ENCODE assay signal across 17 cellular contexts in the genomic region with DNA sequence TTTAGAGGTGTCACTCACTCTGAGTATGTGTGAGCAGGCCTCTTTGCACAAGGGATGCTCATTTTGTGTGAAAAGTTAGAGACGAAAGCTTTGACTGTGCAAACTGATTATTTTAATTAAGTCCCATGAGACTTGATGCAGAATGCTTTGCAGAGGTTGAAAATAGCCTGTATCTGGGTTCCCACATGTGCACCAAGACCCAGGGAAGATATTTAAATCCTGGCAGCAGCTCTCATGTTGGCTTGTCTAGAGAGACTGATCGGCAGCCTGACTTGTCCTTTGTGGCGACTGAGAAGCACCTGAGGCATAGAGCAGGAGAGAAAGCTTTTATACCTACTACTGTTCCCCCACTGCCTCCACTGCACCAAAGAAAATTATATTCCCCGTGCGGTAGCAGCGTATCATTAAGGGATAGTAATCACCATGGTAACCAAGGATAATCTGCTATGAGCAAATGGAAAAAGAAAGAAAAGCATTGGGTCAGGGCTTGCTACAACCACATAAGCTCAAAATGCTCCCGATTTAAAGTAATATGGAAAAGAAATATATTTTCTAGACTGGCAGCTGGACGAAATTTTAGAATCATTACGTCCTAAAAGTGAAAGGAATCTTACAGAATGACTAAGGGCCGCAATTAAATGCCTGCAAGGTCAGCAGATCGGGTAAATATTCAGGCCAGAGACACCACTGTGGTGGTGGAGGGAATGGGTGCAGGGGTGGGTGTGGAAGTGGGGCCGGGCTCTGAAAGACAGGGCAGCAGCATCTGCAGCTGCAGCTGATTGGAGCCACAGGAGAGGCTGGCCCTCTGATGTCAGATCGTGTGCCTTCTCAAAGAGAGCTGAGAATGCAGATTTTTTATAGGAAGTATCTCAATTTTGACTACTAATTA.
A peak's percentile ranks its signal among the peaks of the same experiment; 100 is the strongest.
DNase-seq lines count a peak whose midpoint lies in the region; ATAC-seq and TF ChIP-seq lines count a peak whose summit lies in the region.
"Had no signal": no experiment of that assay in that cellular context is flagged by ENCODE, and none has a peak within 500 bp of the region (broad histone marks: within the 10 kb centered on the region; RNA-seq: fewer than 3 reads in every experiment).

No MANE protein-coding gene starts in this region.

- H3K9ac ChIP-seq in skeletal muscle tissue (ENCODE audit: low read depth in 1 of 3, low read length in 3 of 3) = no peak overlapping the region

- H3K27ac ChIP-seq in GM23338 (ENCODE audit: low read depth) (no peak overlapping the region), heart left ventricle (peak overlapping the region in 4 of 12 donors; percentile 3 to 21 (median 8)), skeletal muscle tissue (ENCODE audit: low read depth, low read length) (no peak overlapping the region)
- H3K27ac ChIP-seq: C4-2B, ovary, SK-N-MC, testis had no signal

- H3K9me3 ChIP-seq in heart left ventricle = no peaks in the 10 kb centered on the region
- no peaks in the 10 kb centered on the region for H3K9me3 ChIP-seq in skeletal muscle tissue (ENCODE audit: control insufficient read depth in 3 of 3, low read length in 3 of 3)
- H3K9me3 ChIP-seq: ovary, testis had no signal

- H3K36me3 ChIP-seq in GM23338 (ENCODE audit: insufficient read depth) (no peaks in the 10 kb centered on the region), heart left ventricle (no peaks in the 10 kb centered on the region), skeletal muscle tissue (ENCODE audit: control insufficient read depth in 3 of 3, insufficient read depth in 3 of 3, low read length in 3 of 3) (no peaks in the 10 kb centered on the region)
- H3K36me3 ChIP-seq: ovary had no signal

- no peaks in the 10 kb centered on the region for H3K36me3 Mint-ChIP-seq in GM23338 (ENCODE audit: low read depth)
- H3K36me3 Mint-ChIP-seq: immature natural killer cell had no signal

- no peak for TF ChIP-seq POLR2A in heart left ventricle (IDR thresholded peaks at IDR 0.05)

- no peak for TF ChIP-seq CTCF in GM23338 (conservative IDR thresholded peaks at IDR 0.05; ENCODE audit: low read depth in 2 of 2)
- TF ChIP-seq CTCF in heart left ventricle (IDR thresholded peaks at IDR 0.05) = no peak
- no peak for TF ChIP-seq CTCF in omental fat pad (IDR thresholded peaks at IDR 0.05)

- no peaks in the 10 kb centered on the region for H3F3A ChIP-seq in GM23338 (replicated peaks; ENCODE audit: low read depth)

- H3K79me2 ChIP-seq in GM23338 (replicated peaks; ENCODE audit: insufficient read depth) = no peaks in the 10 kb centered on the region

- ATAC-seq in GM23338 = no peak
- peak in 3 of 4 donors; percentile 49 to 69 (median 60) for ATAC-seq in heart left ventricle
- no peak for ATAC-seq in omental fat pad (ENCODE audit: low FRiP score)
- no peak for ATAC-seq in HG03342 (IDR thresholded peaks at IDR 0.05; ENCODE audit: unreplicated experiment)
- ATAC-seq: activated CD8-positive, alpha-beta T cell treated with anti-CD3 and anti-CD28 coated beads for 36 hours had no signal

- H3K4me3 ChIP-seq in GM23338 = no peak overlapping the region
- peak overlapping the region in 6 of 12 donors; percentile 8 to 37 (median 25) for H3K4me3 ChIP-seq in heart left ventricle
- H3K4me3 ChIP-seq in skeletal muscle tissue (ENCODE audit: low read length in 3 of 3) = peak overlapping the region in 2 of 3 donors; percentile 16 to 35
- H3K4me3 ChIP-seq: ovary, SK-N-MC, testis had no signal

- 51 to 68% (median 57%) methylated on average over 13 of the region's 13 CpGs for WGBS in heart left ventricle, 4 donors

- no peak overlapping the region for H3K27ac Mint-ChIP-seq in GM23338
- H3K27ac Mint-ChIP-seq: activated CD8-positive, alpha-beta T cell treated with anti-CD3 and anti-CD28 coated beads for 36 hours; immature natural killer cell had no signal

- H2AFZ ChIP-seq in GM23338 = peak overlapping the region; percentile 14; the same call in 1 of the 2 replicates

- no peak overlapping the region for H3K4me2 ChIP-seq in GM23338

- H3K4me3 Mint-ChIP-seq in GM23338 = no peak overlapping the region
- H3K4me3 Mint-ChIP-seq: activated CD8-positive, alpha-beta T cell treated with anti-CD3 and anti-CD28 coated beads for 36 hours; immature natural killer cell had no signal

- 0 out of 2 replicates have a peak, but pooled peaks cover 2% of the 10 kb centered on the region for H3K9me2 ChIP-seq in GM23338 (ENCODE audit: insufficient read depth)

- no peaks in the 10 kb centered on the region; the same call in 1 of the 3 replicates for H3K4me1 Mint-ChIP-seq in GM23338
- H3K4me1 Mint-ChIP-seq: immature natural killer cell had no signal

- DNase-seq in GM23338 (ENCODE audit: low spot score) (no peak), anterior cingulate cortex (lab: John Stamatoyannopoulos, UW) (peak in 32 of 58 donors; percentile 3 to 54 (median 20)), heart left ventricle (peak in 1 of 5 donors; percentile 34), omental fat pad (ENCODE audit: low spot score) (no peak), T1000 (lab: John Stamatoyannopoulos, UW) (no peak), NCI-H187 treated with DMSO at 0.1 percent for 48 hours (lab: John Stamatoyannopoulos, UW) (no peak)
- DNase-seq: activated CD8-positive, alpha-beta T cell treated with anti-CD3 and anti-CD28 coated beads for 36 hours; effector CD8-positive, alpha-beta T cell; foreskin melanocyte; immature natural killer cell; NCI-H2029 treated with DMSO at 0.1 percent for 48 hours; ovary; testis had no signal

- intact Hi-C loops in heart left ventricle (cut with DNase I) = loop anchor here in 6 of 10 donors (5.0 to 10.0 kb wide), 8 partner anchors 48 to 370 kb away; a partner anchor contains a TSS

- no peaks in the 10 kb centered on the region for H4K20me1 ChIP-seq in GM23338 (replicated peaks; ENCODE audit: insufficient read depth)

- H3K9me3 Mint-ChIP-seq in GM23338 = no peaks in the 10 kb centered on the region
- H3K9me3 Mint-ChIP-seq: activated CD8-positive, alpha-beta T cell treated with anti-CD3 and anti-CD28 coated beads for 36 hours; immature natural killer cell had no signal

- H3K27me3 ChIP-seq in GM23338 (ENCODE audit: insufficient read depth) (no peaks in the 10 kb centered on the region), heart left ventricle (no peaks in the 10 kb centered on the region), skeletal muscle tissue (ENCODE audit: control insufficient read depth in 3 of 3, insufficient read depth in 3 of 3, low read length in 3 of 3) (no peaks in the 10 kb centered on the region)
- H3K27me3 ChIP-seq: ovary, testis had no signal

- peaks cover under 1% of the 10 kb centered on the region for H3K27me3 Mint-ChIP-seq in GM23338 (ENCODE audit: insufficient read depth, low read depth, poor library complexity)

- H3K4me1 ChIP-seq in GM23338 (ENCODE audit: insufficient read depth) = no peaks in the 10 kb centered on the region
- H3K4me1 ChIP-seq in heart left ventricle = peaks cover 0 to 20% (median 2%) of the 10 kb centered on the region in 12 donors
- peaks cover 0 to 3% (median 3%) of the 10 kb centered on the region in 3 donors for H3K4me1 ChIP-seq in skeletal muscle tissue (ENCODE audit: control insufficient read depth in 3 of 3, insufficient read depth in 3 of 3, low read length in 3 of 3)
- H3K4me1 ChIP-seq: testis had no signal

TF ChIP-seq in GM23338, 12 proteins besides CTCF, POLR2A, EP300 and RAD21:
- TF ChIP-seq ZNF114 (CRISPR knock-in tag; IDR thresholded peaks at IDR 0.05) (no peak), EZH2 (IDR thresholded peaks at IDR 0.05; ENCODE audit: low read depth, unreplicated experiment) (no peak), STAT1 (IDR thresholded peaks at IDR 0.05; ENCODE audit: unreplicated experiment) (no peak), ZNF331 (CRISPR knock-in tag; IDR thresholded peaks at IDR 0.05; ENCODE audit: low read depth) (no peak), CREB1 (CRISPR knock-in tag; IDR thresholded peaks at IDR 0.05; ENCODE audit: low read depth) (no peak), EZH2phosphoT487 (IDR thresholded peaks at IDR 0.05; ENCODE audit: unreplicated experiment) (no peak), NANOG (IDR thresholded peaks at IDR 0.05; ENCODE audit: borderline replicate concordance) (no peak)
- TF ChIP-seq, protein P1, sequence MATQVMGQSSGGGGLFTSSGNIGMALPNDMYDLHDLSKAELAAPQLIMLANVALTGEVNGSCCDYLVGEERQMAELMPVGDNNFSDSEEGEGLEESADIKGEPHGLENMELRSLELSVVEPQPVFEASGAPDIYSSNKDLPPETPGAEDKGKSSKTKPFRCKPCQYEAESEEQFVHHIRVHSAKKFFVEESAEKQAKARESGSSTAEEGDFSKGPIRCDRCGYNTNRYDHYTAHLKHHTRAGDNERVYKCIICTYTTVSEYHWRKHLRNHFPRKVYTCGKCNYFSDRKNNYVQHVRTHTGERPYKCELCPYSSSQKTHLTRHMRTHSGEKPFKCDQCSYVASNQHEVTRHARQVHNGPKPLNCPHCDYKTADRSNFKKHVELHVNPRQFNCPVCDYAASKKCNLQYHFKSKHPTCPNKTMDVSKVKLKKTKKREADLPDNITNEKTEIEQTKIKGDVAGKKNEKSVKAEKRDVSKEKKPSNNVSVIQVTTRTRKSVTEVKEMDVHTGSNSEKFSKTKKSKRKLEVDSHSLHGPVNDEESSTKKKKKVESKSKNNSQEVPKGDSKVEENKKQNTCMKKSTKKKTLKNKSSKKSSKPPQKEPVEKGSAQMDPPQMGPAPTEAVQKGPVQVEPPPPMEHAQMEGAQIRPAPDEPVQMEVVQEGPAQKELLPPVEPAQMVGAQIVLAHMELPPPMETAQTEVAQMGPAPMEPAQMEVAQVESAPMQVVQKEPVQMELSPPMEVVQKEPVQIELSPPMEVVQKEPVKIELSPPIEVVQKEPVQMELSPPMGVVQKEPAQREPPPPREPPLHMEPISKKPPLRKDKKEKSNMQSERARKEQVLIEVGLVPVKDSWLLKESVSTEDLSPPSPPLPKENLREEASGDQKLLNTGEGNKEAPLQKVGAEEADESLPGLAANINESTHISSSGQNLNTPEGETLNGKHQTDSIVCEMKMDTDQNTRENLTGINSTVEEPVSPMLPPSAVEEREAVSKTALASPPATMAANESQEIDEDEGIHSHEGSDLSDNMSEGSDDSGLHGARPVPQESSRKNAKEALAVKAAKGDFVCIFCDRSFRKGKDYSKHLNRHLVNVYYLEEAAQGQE (IDR thresholded peaks at IDR 0.05; ENCODE audit: unreplicated experiment) = no peak
- TF ChIP-seq, protein P2, sequence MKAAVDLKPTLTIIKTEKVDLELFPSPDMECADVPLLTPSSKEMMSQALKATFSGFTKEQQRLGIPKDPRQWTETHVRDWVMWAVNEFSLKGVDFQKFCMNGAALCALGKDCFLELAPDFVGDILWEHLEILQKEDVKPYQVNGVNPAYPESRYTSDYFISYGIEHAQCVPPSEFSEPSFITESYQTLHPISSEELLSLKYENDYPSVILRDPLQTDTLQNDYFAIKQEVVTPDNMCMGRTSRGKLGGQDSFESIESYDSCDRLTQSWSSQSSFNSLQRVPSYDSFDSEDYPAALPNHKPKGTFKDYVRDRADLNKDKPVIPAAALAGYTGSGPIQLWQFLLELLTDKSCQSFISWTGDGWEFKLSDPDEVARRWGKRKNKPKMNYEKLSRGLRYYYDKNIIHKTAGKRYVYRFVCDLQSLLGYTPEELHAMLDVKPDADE (IDR thresholded peaks at IDR 0.05) = no peak

Comparison
In these comparisons a context has a peak if more than half of its experiments do, and no peak if none do; other contexts are left out.
1. ATAC-seq: peak in heart left ventricle (3 of 4); none in GM23338 (single experiment), omental fat pad (single experiment) and HG03342 (single experiment).
2. DNase-seq: peak in anterior cingulate cortex (32 of 58); none in GM23338 (single experiment), omental fat pad (single experiment), T1000 (single experiment) and NCI-H187 treated with DMSO at 0.1 percent for 48 hours (single experiment).